ENCODE assay signal across 8 cellular contexts in the genomic region with DNA sequence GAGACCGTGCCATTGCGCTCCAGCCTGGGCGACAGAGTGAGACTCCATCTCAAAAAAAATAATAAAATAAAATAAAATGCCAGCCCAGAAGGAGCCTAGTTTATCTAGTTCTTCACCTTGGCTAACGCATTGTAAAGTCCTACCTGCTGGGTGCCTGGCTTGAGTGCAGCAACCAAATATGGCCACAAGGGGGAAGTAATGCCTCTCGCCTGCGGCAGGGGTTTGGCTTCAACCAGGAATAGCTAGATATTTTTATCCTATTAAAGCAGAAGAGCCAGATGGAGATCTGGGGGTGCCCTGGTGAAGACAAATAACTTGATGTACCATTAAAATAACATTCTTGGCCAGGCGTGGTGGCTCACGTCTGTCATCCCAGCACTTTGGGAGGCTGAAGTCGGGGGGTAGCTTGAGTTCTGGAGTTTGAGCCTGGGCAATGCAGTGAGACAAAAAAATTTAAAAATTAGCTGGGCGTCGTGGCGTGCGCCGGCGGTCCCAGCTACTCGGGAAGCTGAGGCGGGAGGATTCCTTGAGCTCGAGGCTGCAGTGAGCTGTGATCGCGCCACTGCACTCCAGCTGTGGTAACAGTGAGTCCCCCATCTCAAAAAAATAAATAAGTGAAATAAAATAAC. TPM values are rescaled to one million over a fixed set of nuclear protein-coding genes. Genes with fewer than 3 reads are reported as not detected.
DNase-seq lines count a peak whose midpoint lies in the region; ATAC-seq and TF ChIP-seq lines count a peak whose summit lies in the region.

No MANE protein-coding gene starts in this region.

- peak overlapping the region; percentile 72 for H2AFZ ChIP-seq in mammary epithelial cell (ENCODE audit: low read depth, low read length)

- no peaks in the 10 kb centered on the region for H3K9me3 ChIP-seq in A673 (ENCODE audit: low read depth, low read length, poor library complexity, severe bottlenecking)
- no peaks in the 10 kb centered on the region for H3K9me3 ChIP-seq in mammary epithelial cell (replicated peaks; ENCODE audit: insufficient read depth, low read length)

- H3K9me3 Mint-ChIP-seq in WTC11, result no peaks in the 10 kb centered on the region

- H3K27ac ChIP-seq in A673 (ENCODE audit: low read depth, low read length, poor library complexity, severe bottlenecking), result no peak overlapping the region
- H3K27ac ChIP-seq in mammary epithelial cell (ENCODE audit: insufficient read depth, low read depth, low read length), result no peak overlapping the region

- H3K36me3 Mint-ChIP-seq in WTC11, result no peaks in the 10 kb centered on the region

- H3K4me3 Mint-ChIP-seq in WTC11, result no peak overlapping the region

- WGBS in mammary epithelial cell (ENCODE audit: low coverage, missing lambda C conversion rate), result 23% methylated on average over 18 of the region's 20 CpGs

- DNase-seq in A673 (ENCODE audit: low spot score), result peak; percentile 87
- DNase-seq in GM20000 (ENCODE audit: low spot score), result peak; percentile 79
- DNase-seq in NCI-H226, result peak; percentile 45
- peak; percentile 83 for DNase-seq in WTC11 (ENCODE audit: low spot score)
- peak; percentile 61 for DNase-seq in mammary epithelial cell
- DNase-seq in iris pigment epithelial cell (ENCODE audit: low read depth), result peak; percentile 64
- peak; percentile 30 to 60 for DNase-seq in stimulated activated CD4-positive, alpha-beta T cell treated with anti-CD3 and anti-CD28 coated beads, Interleukin-15, amount 100 ng/mL, for 48 hours (ENCODE audit: low read depth in 2 of 2)

- H3K27me3 ChIP-seq in A673 (replicated peaks; ENCODE audit: insufficient read depth, low read depth, low read length, poor library complexity) (no peaks in the 10 kb centered on the region), mammary epithelial cell (ENCODE audit: insufficient read depth, low read length) (no peaks in the 10 kb centered on the region)

- H3K4me1 Mint-ChIP-seq in WTC11, result peaks cover 28% of the 10 kb centered on the region

- BruUV-seq in A673 (replicated peaks; lab: Mats Ljungman, UMichigan), result no TSS peak
- BruUV-seq in mammary epithelial cell (replicated peaks; lab: Mats Ljungman, UMichigan), result no TSS peak

- in situ Hi-C loops in mammary epithelial cell (cut with MboI; ENCODE audit: low sequenced_read_pairs in 2 of 2), result no loop called here

- peak; percentile 67 for ATAC-seq in WTC11
- ATAC-seq in GM21619 (IDR thresholded peaks at IDR 0.05; ENCODE audit: unreplicated experiment), result no peak

- intact Hi-C loops in A673 (cut with micrococcal nuclease; ENCODE audit: unreplicated experiment), result loop anchor here (1.0 to 10.0 kb wide), 3 partner anchors 35 to 305 kb away; no protein-coding TSS in a partner anchor
- intact Hi-C loops in mammary epithelial cell (cut with micrococcal nuclease), result loop anchor here (1.0 kb wide), 3 partner anchors 35 to 305 kb away; no protein-coding TSS in a partner anchor

- no peaks in the 10 kb centered on the region for H3K79me2 ChIP-seq in mammary epithelial cell (ENCODE audit: insufficient read depth, low read length)

- H3K4me2 ChIP-seq in mammary epithelial cell (ENCODE audit: insufficient read depth, low read depth, low read length), result peak overlapping the region; percentile 63

- TF ChIP-seq CTCF in A673 (conservative IDR thresholded peaks at IDR 0.05; ENCODE audit: low read depth, low read length) (peak; percentile 94), GM20000 (IDR thresholded peaks at IDR 0.05; ENCODE audit: extremely low read depth, missing control alignments) (peak; percentile 89), WTC11 (IDR thresholded peaks at IDR 0.05) (peak; percentile 92), mammary epithelial cell (conservative IDR thresholded peaks at IDR 0.05 in 1 of 2, IDR thresholded peaks at IDR 0.05 in 1 of 2; ENCODE audit: extremely low read depth in 1 of 2, insufficient read depth in 1 of 2, low read depth in 1 of 2, low read length in 2 of 2) (peak; percentile 90)

- peak overlapping the region; percentile 20 for H3K4me3 ChIP-seq in A673 (ENCODE audit: low read depth, low read length, poor library complexity, severe bottlenecking)
- no peak overlapping the region for H3K4me3 ChIP-seq in mammary epithelial cell (replicated peaks in 1 of 3; ENCODE audit: insufficient read depth in 1 of 3, low read depth in 2 of 3, low read length in 3 of 3)

- H3K27me3 Mint-ChIP-seq in WTC11 (ENCODE audit: low read depth), result peaks cover 96% of the 10 kb centered on the region

- no peak overlapping the region for H3K27ac Mint-ChIP-seq in WTC11

- H3K36me3 ChIP-seq in A673 (ENCODE audit: insufficient read depth, low read length, poor library complexity, severe bottlenecking) (no peaks in the 10 kb centered on the region), mammary epithelial cell (ENCODE audit: insufficient read depth, low read length) (no peaks in the 10 kb centered on the region)

- H3K9ac ChIP-seq in mammary epithelial cell (ENCODE audit: insufficient read depth, low read length), result no peak overlapping the region

- POLR2A ChIA-PET in A673 (lab: Charles Lee; ENCODE audit: low non-redundant PET), result no interaction called here
- POLR2A ChIA-PET in WTC11 (lab: Charles Lee), result interaction anchor here (1.0 to 1.5 kb wide), 3 partner anchors 20 to 36 kb away, joined by 4 to 11 read pairs (median 6); a partner anchor contains a TSS

- dilution Hi-C loops in mammary epithelial cell (cut with HindIII; ENCODE audit: low sequenced_read_pairs), result no loop called here

- CTCF ChIA-PET in A673 (lab: Charles Lee) (interaction anchor here (0.6 to 2.8 kb wide), 16 partner anchors 10 to 945 kb away, joined by 3 to 39 read pairs (median 4); a partner anchor contains a TSS), WTC11 (lab: Charles Lee) (interaction anchor here (0.5 to 10.1 kb wide), 67 partner anchors 10 to 354 kb away, joined by 3 to 328 read pairs (median 4); a partner anchor contains a TSS), mammary epithelial cell (lab: Charles Lee; ENCODE audit: low non-redundant PET) (interaction anchor here (0.5 to 0.9 kb wide), 11 partner anchors 12 to 696 kb away, joined by 3 to 5 read pairs (median 4); no protein-coding TSS in a partner anchor)

- H4K20me1 ChIP-seq in mammary epithelial cell (ENCODE audit: insufficient read depth, low read length), result no peaks in the 10 kb centered on the region

- H3K4me1 ChIP-seq in A673 (ENCODE audit: insufficient read depth, low read length, poor library complexity, severe bottlenecking) (no peaks in the 10 kb centered on the region), mammary epithelial cell (ENCODE audit: insufficient read depth, low read length) (peaks cover 3% of the 10 kb centered on the region)

TF ChIP-seq in WTC11, 78 proteins besides CTCF, POLR2A, EP300 and RAD21:
- TF ChIP-seq ZNF263 (CRISPR knock-in tag; IDR thresholded peaks at IDR 0.05; ENCODE audit: low read depth) (no peak), ZNF121 (CRISPR knock-in tag; IDR thresholded peaks at IDR 0.05) (peak; percentile 93), RORB (CRISPR knock-in tag; IDR thresholded peaks at IDR 0.05) (no peak)
TF ChIP-seq in WTC11: peak in this region for 1.

RNA-seq across cellular contexts. Expression of a gene that starts 20.6 kb away (rescaled TPM):
- total RNA-seq in A673 (2021) (0.15 TPM in 1 of 2 replicates, not detected in the other), WTC11 (2021) (11.4 to 15.8 TPM (median 12.0 TPM) in 3 replicates), mammary epithelial cell (1 to 10 TPM in 1 of 2 donors, not detected in 1; 4.0 TPM)
- polyA plus RNA-seq in mammary epithelial cell, result 1.4 TPM
- polyA minus RNA-seq in mammary epithelial cell, result 11.4 TPM

RNA-seq across cellular contexts. Expression of a gene that starts 27.9 kb away (rescaled TPM):
- total RNA-seq in A673 (2021), result 46.1 and 53.1 TPM in 2 replicates
- total RNA-seq in WTC11 (2021), result 23.6 to 25.9 TPM (median 24.2 TPM) in 3 replicates
- 10 to 100 TPM; 28.2 to 33.4 TPM for total RNA-seq in mammary epithelial cell
- 16.1 TPM for polyA plus RNA-seq in mammary epithelial cell
- polyA minus RNA-seq in mammary epithelial cell, result 70.6 TPM
